8 cellular contexts compared by ENCODE assay signal in genomic region chr12:45234134-45234865, GRCh38. TPM values are rescaled to one million over a fixed set of nuclear protein-coding genes. Genes with fewer than 3 reads are reported as not detected.
A peak's percentile ranks its signal among the peaks of the same experiment; 100 is the strongest.
DNase-seq lines count a peak whose midpoint lies in the region; ATAC-seq, FAIRE-seq and TF ChIP-seq lines count a peak whose summit lies in the region.

No MANE protein-coding gene starts in this region.

- peaks cover 6% of the 10 kb centered on the region for H3K9me3 Mint-ChIP-seq in endodermal cell

- H3K36me3 ChIP-seq in endodermal cell (ENCODE audit: control insufficient read depth, insufficient read depth, low read length) (peaks cover 12% of the 10 kb centered on the region), mesodermal cell (ENCODE audit: control insufficient read depth, insufficient read depth, low read length) (peaks cover 17% of the 10 kb centered on the region), OCI-LY7 (ENCODE audit: insufficient read depth, low read length) (no peaks in the 10 kb centered on the region)

- H3K4me3 ChIP-seq in endodermal cell (ENCODE audit: low read length) (no peak overlapping the region), mesodermal cell (ENCODE audit: extremely low read depth, insufficient read depth, low read length, poor library complexity, severe bottlenecking) (no peak overlapping the region), OCI-LY7 (ENCODE audit: low read depth, low read length, poor library complexity, severe bottlenecking) (no peak overlapping the region)

- in situ Hi-C loops in ACHN (cut with HindIII; ENCODE audit: low pct_ligation_motif_present, low pct_unique_long_range_greater_than_20kb, low sequenced_read_pairs), result no loop called here

- no peaks in the 10 kb centered on the region for H3K9me3 ChIP-seq in endodermal cell (ENCODE audit: control insufficient read depth, low read length)
- no peaks in the 10 kb centered on the region for H3K9me3 ChIP-seq in mesodermal cell (ENCODE audit: control insufficient read depth, low read length)
- H3K9me3 ChIP-seq in OCI-LY7 (ENCODE audit: low read length), result no peaks in the 10 kb centered on the region

- BruUV-seq in OCI-LY7 (replicated peaks; lab: Mats Ljungman, UMichigan), result no TSS peak

- no peaks in the 10 kb centered on the region for H3K9me2 ChIP-seq in OCI-LY7 (ENCODE audit: insufficient read depth, low read length)

- H3K27ac ChIP-seq in endodermal cell (ENCODE audit: low read depth, low read length) (peak overlapping the region; percentile 78), mesodermal cell (ENCODE audit: low read depth, low read length, severe bottlenecking) (peak overlapping the region; percentile 99), OCI-LY7 (ENCODE audit: low read depth, low read length, poor library complexity, severe bottlenecking) (no peak overlapping the region)

- H4K20me1 ChIP-seq in OCI-LY7 (ENCODE audit: insufficient read depth, low read length), result no peaks in the 10 kb centered on the region

- peak; percentile 22 for ATAC-seq in GM19463 (IDR thresholded peaks at IDR 0.05; ENCODE audit: unreplicated experiment)

- POLR2A ChIA-PET in OCI-LY7 (lab: Charles Lee), result interaction anchor here (0.6 to 0.7 kb wide), 2 partner anchors 29 to 61 kb away, joined by 3 read pairs; no protein-coding TSS in a partner anchor

- no peak overlapping the region for H3K4me3 Mint-ChIP-seq in endodermal cell

- H3K27me3 Mint-ChIP-seq in endodermal cell (ENCODE audit: insufficient read depth), result no peaks in the 10 kb centered on the region

- no peaks in the 10 kb centered on the region for H3K79me2 ChIP-seq in OCI-LY7 (ENCODE audit: insufficient read depth, low read depth, low read length)

- peaks cover 43% of the 10 kb centered on the region for H3K4me1 Mint-ChIP-seq in endodermal cell

- peak; percentile 94 for FAIRE-seq in RCC 7860 (lab: Jason Lieb, UNC)

- intact Hi-C loops in OCI-LY7 (cut with micrococcal nuclease; ENCODE audit: unreplicated experiment), result no loop called here

- peak overlapping the region; percentile 91 for H3K27ac Mint-ChIP-seq in endodermal cell

- DNase-seq in ACHN (peak; percentile 96), RCC 7860 (ENCODE audit: low spot score) (peak; percentile 85), endodermal cell (peak; percentile 91), OCI-LY7 (ENCODE audit: low spot score) (no peak), NCI-H345 treated with DMSO at 0.1 percent for 48 hours (lab: John Stamatoyannopoulos, UW; ENCODE audit: unreplicated experiment) (no peak)
- DNase-seq in activated CD4-positive, CD25-positive, alpha-beta regulatory T cell treated with anti-CD3 and anti-CD28 coated beads, Interleukin-2, amount 50 U/mL, for 72 hours, result no peak

- H3K4me1 ChIP-seq in endodermal cell (ENCODE audit: control insufficient read depth, insufficient read depth, low read length), result peaks cover 14% of the 10 kb centered on the region
- H3K4me1 ChIP-seq in mesodermal cell (ENCODE audit: control insufficient read depth, insufficient read depth, low read length, poor library complexity, severe bottlenecking), result peaks cover 43% of the 10 kb centered on the region
- H3K4me1 ChIP-seq in OCI-LY7 (ENCODE audit: insufficient read depth, low read length, poor library complexity, severe bottlenecking), result no peaks in the 10 kb centered on the region

- H2AFZ ChIP-seq in OCI-LY7 (ENCODE audit: low read length), result no peak overlapping the region

- H3K4me2 ChIP-seq in OCI-LY7 (ENCODE audit: low read length), result no peak overlapping the region

- no peaks in the 10 kb centered on the region for H3K27me3 ChIP-seq in endodermal cell (ENCODE audit: control insufficient read depth, insufficient read depth, low read length, poor library complexity, severe bottlenecking)

- H3K36me3 Mint-ChIP-seq in endodermal cell (ENCODE audit: low read depth), result peaks cover 14% of the 10 kb centered on the region

- peak overlapping the region; percentile 4 for H3K9ac ChIP-seq in endodermal cell (ENCODE audit: extremely low read depth, low read length, poor library complexity, severe bottlenecking)

- CTCF ChIA-PET in OCI-LY7 (lab: Charles Lee; ENCODE audit: unreplicated experiment), result no interaction called here

- TF ChIP-seq CTCF in endodermal cell (conservative IDR thresholded peaks at IDR 0.05), result no peak
- TF ChIP-seq CTCF in OCI-LY7 (conservative IDR thresholded peaks at IDR 0.05; ENCODE audit: low read length), result no peak

- 44 to 59% methylated on average over 3 to 4 of the region's 4 CpGs for WGBS in endodermal cell (ENCODE audit: insufficient coverage in 1 of 2, insufficient read length in 1 of 2), 2 experiments
- 16 to 33% methylated on average over 2 of the region's 4 CpGs for WGBS in mesodermal cell (ENCODE audit: insufficient coverage in 2 of 2), 2 experiments

RNA-seq across cellular contexts. Expression of gene ANO6, which starts 18.4 kb away (rescaled TPM):
- 10 to 100 TPM; 53.5 to 55.2 TPM for total RNA-seq in endodermal cell
- polyA plus RNA-seq in endodermal cell (2013, experiment 1 of 2), result 30.0 TPM
- polyA plus RNA-seq in endodermal cell (2013, experiment 2 of 2), result 29.1 TPM
- 72.5 TPM for polyA plus RNA-seq in mesodermal cell (2013, experiment 1 of 2)
- polyA plus RNA-seq in mesodermal cell (2013, experiment 2 of 2), result 70.8 TPM
- 11.9 and 15.0 TPM in 2 replicates for total RNA-seq in OCI-LY7 (2014; rRNA removed; shearing (Covaris generic))
- total RNA-seq in OCI-LY7 (2022), result 17.7 and 19.7 TPM in 2 replicates

Comparison
In these comparisons a context has a peak if more than half of its experiments do, and no peak if none do; other contexts are left out.
1. DNase-seq: peak in ACHN (single experiment), RCC 7860 (single experiment) and endodermal cell (single experiment); none in OCI-LY7 (single experiment), NCI-H345 treated with DMSO at 0.1 percent for 48 hours (single experiment) and activated CD4-positive, CD25-positive, alpha-beta regulatory T cell treated with anti-CD3 and anti-CD28 coated beads, Interleukin-2, amount 50 U/mL, for 72 hours (single experiment).